ENCODE assay signal across 1 cellular context in genomic region chr20:38685853-38686473, GRCh38.
TF ChIP-seq lines count a peak whose summit lies in the region.

No MANE protein-coding gene starts in this region.

TF ChIP-seq in HepG2, 621 proteins besides CTCF, POLR2A, EP300 and RAD21 (continued from another document and continues in another):
- TF ChIP-seq ZHX2 (IDR thresholded peaks at IDR 0.05; ENCODE audit: low read depth) = no peak
- peak; percentile 99 for TF ChIP-seq ZHX2 (CRISPR knock-in tag; IDR thresholded peaks at IDR 0.05; ENCODE audit: borderline replicate concordance)
- TF ChIP-seq ZNF747 (CRISPR knock-in tag; IDR thresholded peaks at IDR 0.05; ENCODE audit: borderline replicate concordance) = no peak
- no peak for TF ChIP-seq PAF1 (CRISPR knock-in tag; IDR thresholded peaks at IDR 0.05)
- peak; percentile 50; the same call in 1 of the 2 replicates for TF ChIP-seq AKAP8 (CRISPR knock-in tag; IDR thresholded peaks at IDR 0.05)
- peak; percentile 93; the same call in 1 of the 2 replicates for TF ChIP-seq TGIF2 (CRISPR knock-in tag; IDR thresholded peaks at IDR 0.05)
- TF ChIP-seq BATF2 (CRISPR knock-in tag; IDR thresholded peaks at IDR 0.05) = no peak
- peak; percentile 90 for TF ChIP-seq TOPORS (CRISPR knock-in tag; IDR thresholded peaks at IDR 0.05)
- TF ChIP-seq KAT2B (IDR thresholded peaks at IDR 0.05; ENCODE audit: borderline replicate concordance, low read depth, low read length) = no peak
- peak; percentile 80 for TF ChIP-seq ATF3 (CRISPR knock-in tag; IDR thresholded peaks at IDR 0.05)
- no peak for TF ChIP-seq THAP9 (CRISPR knock-in tag; IDR thresholded peaks at IDR 0.05; ENCODE audit: borderline replicate concordance)
- TF ChIP-seq NFIC (IDR thresholded peaks at IDR 0.05; ENCODE audit: low read length) = no peak
- 0 out of 2 replicates have a peak, but pooled peaks have one; percentile 53 for TF ChIP-seq SPEN (CRISPR knock-in tag; IDR thresholded peaks at IDR 0.05; ENCODE audit: low read depth)
- peak; percentile 62; the same call in 1 of the 2 replicates for TF ChIP-seq YEATS2 (CRISPR knock-in tag; IDR thresholded peaks at IDR 0.05; ENCODE audit: borderline replicate concordance)
- TF ChIP-seq PCBP1 (IDR thresholded peaks at IDR 0.05; ENCODE audit: borderline replicate concordance, low read depth, low read length) = no peak
- no peak for TF ChIP-seq FIP1L1 (IDR thresholded peaks at IDR 0.05; ENCODE audit: borderline replicate concordance, insufficient read depth, low read depth, low read length)
- no peak for TF ChIP-seq FOXJ3 (CRISPR knock-in tag; IDR thresholded peaks at IDR 0.05; ENCODE audit: borderline replicate concordance)
- no peak for TF ChIP-seq FUBP1 (CRISPR knock-in tag; IDR thresholded peaks at IDR 0.05; ENCODE audit: borderline replicate concordance)
- TF ChIP-seq ZNF292 (CRISPR knock-in tag; IDR thresholded peaks at IDR 0.05; ENCODE audit: borderline replicate concordance, low read depth) = no peak; the same call in 1 of the 2 replicates
- TF ChIP-seq MNT (IDR thresholded peaks at IDR 0.05) = no peak
- no peak for TF ChIP-seq FLYWCH1 (CRISPR knock-in tag; IDR thresholded peaks at IDR 0.05)
- peak; percentile 70; the same call in 1 of the 2 replicates for TF ChIP-seq ZBTB21 (CRISPR knock-in tag; IDR thresholded peaks at IDR 0.05)
- no peak for TF ChIP-seq SUZ12 (IDR thresholded peaks at IDR 0.05; ENCODE audit: low read depth, low read length)
- TF ChIP-seq MXD3 (CRISPR knock-in tag; IDR thresholded peaks at IDR 0.05) = peak; percentile 98
- peak; percentile 47; the same call in 1 of the 2 replicates for TF ChIP-seq NFE2 (CRISPR knock-in tag; IDR thresholded peaks at IDR 0.05)
- peak; percentile 11; the same call in 1 of the 2 replicates for TF ChIP-seq ZNF770 (CRISPR knock-in tag; IDR thresholded peaks at IDR 0.05)
- TF ChIP-seq GTF2F1 (IDR thresholded peaks at IDR 0.05; ENCODE audit: low read length) = no peak
- peak; percentile 73; the same call in 1 of the 2 replicates for TF ChIP-seq ZNF790 (CRISPR knock-in tag; IDR thresholded peaks at IDR 0.05; ENCODE audit: borderline replicate concordance)
- peak; percentile 87 for TF ChIP-seq KAT8 (CRISPR knock-in tag; IDR thresholded peaks at IDR 0.05)
- no peak for TF ChIP-seq HNRNPK (IDR thresholded peaks at IDR 0.05; ENCODE audit: low read depth, low read length, poor library complexity, severe bottlenecking)
- TF ChIP-seq TFAP4 (IDR thresholded peaks at IDR 0.05; ENCODE audit: borderline replicate concordance, low read depth) = peak; percentile 15; the same call in 1 of the 2 replicates
- no peak for TF ChIP-seq ZSCAN5A (CRISPR knock-in tag; IDR thresholded peaks at IDR 0.05; ENCODE audit: borderline replicate concordance)
- peak; percentile 90; the same call in 1 of the 2 replicates for TF ChIP-seq SNAPC5 (CRISPR knock-in tag; IDR thresholded peaks at IDR 0.05; ENCODE audit: borderline replicate concordance)
- no peak for TF ChIP-seq TCF7L2 (IDR thresholded peaks at IDR 0.05; ENCODE audit: low read depth, low read length)
- TF ChIP-seq JUNB (CRISPR knock-in tag; IDR thresholded peaks at IDR 0.05; ENCODE audit: borderline replicate concordance) = peak; percentile 47; the same call in 1 of the 2 replicates
- TF ChIP-seq ETV6 (CRISPR knock-in tag; conservative IDR thresholded peaks at IDR 0.05) = peak; percentile 97
- TF ChIP-seq HMGXB4 (CRISPR knock-in tag; IDR thresholded peaks at IDR 0.05; ENCODE audit: borderline replicate concordance in 1 of 2, low read depth in 1 of 2) = peak; percentile 22 to 64; a peak in 1 of 4 replicates
